ENCODE assay signal across 26 cellular contexts in the genomic region with DNA sequence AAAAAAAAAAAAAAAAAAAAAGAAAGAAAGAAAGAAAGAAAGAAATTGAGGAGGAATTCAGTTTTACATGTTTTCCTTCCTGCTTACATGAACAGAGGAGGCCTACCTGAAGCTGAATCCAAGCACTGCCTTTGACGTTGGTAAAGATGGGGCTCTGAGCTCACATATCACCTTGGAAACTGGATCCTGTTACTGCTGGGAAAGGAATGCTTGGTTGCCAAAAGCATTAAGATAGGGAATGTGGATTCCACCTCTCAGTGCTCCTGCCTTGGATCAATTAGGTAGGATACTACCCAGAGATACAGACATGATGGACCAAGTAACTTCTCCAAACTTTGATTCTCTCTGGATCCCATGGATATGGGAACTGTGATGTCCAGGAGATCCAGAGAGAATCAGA.
"Had no signal": no experiment of that assay in that cellular context is flagged by ENCODE, and none has a peak within 500 bp of the region (broad histone marks: within the 10 kb centered on the region; RNA-seq: fewer than 3 reads in every experiment).

No MANE protein-coding gene starts in this region.

- H3K9me3 ChIP-seq: gastroesophageal sphincter, heart right ventricle, lower lobe of right lung, neutrophil, right lobe of liver, stomach, thyroid gland, vagina had no signal

- H3K27ac Mint-ChIP-seq: effector memory CD8-positive, alpha-beta T cell; immature natural killer cell; natural killer cell; progenitor cell of endocrine pancreas; stimulated activated effector memory CD8-positive, alpha-beta T cell treated with anti-CD3 and anti-CD28 coated beads, Interleukin-12 subunit alpha, Interleukin-12 subunit beta, amount 100 ng/mL, for 72 hours had no signal

- H3K4me1 Mint-ChIP-seq: immature natural killer cell; natural killer cell; neural crest cell; stimulated activated effector memory CD8-positive, alpha-beta T cell treated with anti-CD3 and anti-CD28 coated beads, Interleukin-12 subunit alpha, Interleukin-12 subunit beta, amount 100 ng/mL, for 72 hours had no signal

- H3K27me3 ChIP-seq: foreskin keratinocyte, gastroesophageal sphincter, heart right ventricle, neutrophil, right lobe of liver, stomach, thyroid gland, vagina had no signal

- H3K4me3 Mint-ChIP-seq: effector memory CD8-positive, alpha-beta T cell; immature natural killer cell; natural killer cell; neural crest cell; stimulated activated effector memory CD8-positive, alpha-beta T cell treated with anti-CD3 and anti-CD28 coated beads, Interleukin-12 subunit alpha, Interleukin-12 subunit beta, amount 100 ng/mL, for 72 hours had no signal

- H3K36me3 ChIP-seq: gastroesophageal sphincter, heart right ventricle, lower lobe of right lung, neutrophil, right lobe of liver, stomach, thyroid gland, vagina had no signal

- H3K4me1 ChIP-seq: foreskin keratinocyte, gastroesophageal sphincter, heart right ventricle, lower lobe of right lung, parathyroid adenoma, right lobe of liver, stomach, thyroid gland, vagina had no signal

- H3K79me2 ChIP-seq: parathyroid adenoma had no signal

- H3K9me3 Mint-ChIP-seq: effector memory CD8-positive, alpha-beta T cell; natural killer cell; neural crest cell had no signal

- H3K27me3 Mint-ChIP-seq: effector memory CD8-positive, alpha-beta T cell; progenitor cell of endocrine pancreas had no signal

- DNase-seq: cortex of kidney; effector memory CD8-positive, alpha-beta T cell; foreskin keratinocyte; heart right ventricle; hippocampal formation; immature natural killer cell; islet precursor cell; left ventricle myocardium superior; lower lobe of right lung; natural killer cell; right lobe of liver; stimulated activated CD4-positive, alpha-beta T cell treated with anti-CD3 and anti-CD28 coated beads, Interleukin-12 subunit alpha, Interleukin-12 subunit beta, amount 100 ng/mL, for 4 hours; stimulated activated CD4-positive, alpha-beta T cell treated with anti-CD3 and anti-CD28 coated beads, Interleukin-1b, Interleukin-23, amount 100 ng/mL, for 48 hours; stimulated activated CD4-positive, alpha-beta T cell treated with anti-CD3 and anti-CD28 coated beads, Interleukin-4, amount 100 ng/mL, for 24 hours; stimulated activated naive CD4-positive, alpha-beta T cell treated with Interleukin-2 at 50 U/mL for 16 hours; stomach; thyroid gland; trophoblast cell had no signal

- H2AFZ ChIP-seq: parathyroid adenoma had no signal

- H3K4me3 ChIP-seq: gastroesophageal sphincter, heart right ventricle, lower lobe of right lung, right lobe of liver, smooth muscle cell, stomach, thyroid gland, vagina had no signal

- H3K4me2 ChIP-seq: smooth muscle cell had no signal

- H3K9ac ChIP-seq: parathyroid adenoma had no signal

- H3K27ac ChIP-seq: foreskin keratinocyte, gastroesophageal sphincter, heart right ventricle, lower lobe of right lung, neutrophil, parathyroid adenoma, right lobe of liver, stomach, thyroid gland, vagina had no signal

- ATAC-seq: effector memory CD8-positive, alpha-beta T cell; foreskin keratinocyte; heart right ventricle; left ventricle myocardium superior; lower lobe of right lung; natural killer cell; right lobe of liver; stimulated activated effector memory CD8-positive, alpha-beta T cell treated with anti-CD3 and anti-CD28 coated beads, Interleukin-12 subunit alpha, Interleukin-12 subunit beta, amount 100 ng/mL, for 72 hours had no signal

- H3K36me3 Mint-ChIP-seq: immature natural killer cell; natural killer cell; stimulated activated effector memory CD8-positive, alpha-beta T cell treated with anti-CD3 and anti-CD28 coated beads, Interleukin-12 subunit alpha, Interleukin-12 subunit beta, amount 100 ng/mL, for 72 hours had no signal
